Comparison of ENCODE assay signal across 10 cellular contexts in genomic region chr18:12253517-12254136, GRCh38. TPM values are rescaled to one million over a fixed set of nuclear protein-coding genes. Genes with fewer than 3 reads are reported as not detected.
A peak's percentile ranks its signal among the peaks of the same experiment; 100 is the strongest.
DNase-seq lines count a peak whose midpoint lies in the region; ATAC-seq and TF ChIP-seq lines count a peak whose summit lies in the region.
"Had no signal": no experiment of that assay in that cellular context is flagged by ENCODE, and none has a peak within 500 bp of the region (broad histone marks: within the 10 kb centered on the region; RNA-seq: fewer than 3 reads in every experiment).

No MANE protein-coding gene starts in this region.

- peaks cover 16% of the 10 kb centered on the region for H3K4me1 Mint-ChIP-seq in endodermal cell
- no peaks in the 10 kb centered on the region for H3K4me1 Mint-ChIP-seq in activated CD4-positive, alpha-beta T cell treated with anti-CD3 and anti-CD28 coated beads for 36 hours

- intact Hi-C loops in right lobe of liver (cut with DNase I) = no loop called here
- intact Hi-C loops in activated CD4-positive, alpha-beta T cell treated with anti-CD3 and anti-CD28 coated beads for 36 hours (cut with DNase I, micrococcal nuclease) = no loop called here

- no peak overlapping the region for H3K27ac ChIP-seq in endodermal cell (ENCODE audit: low read depth, low read length)
- H3K27ac ChIP-seq in right lobe of liver = no peak overlapping the region
- H3K27ac ChIP-seq in suprapubic skin = no peak overlapping the region

- no peak overlapping the region for H3K9ac ChIP-seq in endodermal cell (ENCODE audit: extremely low read depth, low read length, poor library complexity, severe bottlenecking)

- peak overlapping the region; percentile 59 for H3K4me3 ChIP-seq in endodermal cell (ENCODE audit: low read length)
- H3K4me3 ChIP-seq in right lobe of liver = no peak overlapping the region
- peak overlapping the region; percentile 45 for H3K4me3 ChIP-seq in suprapubic skin
- H3K4me3 ChIP-seq: GM12878 had no signal

- no peaks in the 10 kb centered on the region for H3K36me3 Mint-ChIP-seq in endodermal cell (ENCODE audit: low read depth)
- no peaks in the 10 kb centered on the region for H3K36me3 Mint-ChIP-seq in activated CD4-positive, alpha-beta T cell treated with anti-CD3 and anti-CD28 coated beads for 36 hours (ENCODE audit: low read depth)

- no peaks in the 10 kb centered on the region for H3K9me3 Mint-ChIP-seq in endodermal cell
- H3K9me3 Mint-ChIP-seq in activated CD4-positive, alpha-beta T cell treated with anti-CD3 and anti-CD28 coated beads for 36 hours (ENCODE audit: low read depth) = no peaks in the 10 kb centered on the region

- 5 to 13% methylated on average over 15 to 26 of the region's 26 CpGs for WGBS in endodermal cell (ENCODE audit: insufficient coverage in 1 of 2, insufficient read length in 1 of 2), 2 experiments
- 1% methylated on average over 13 of the region's 26 CpGs for WGBS in right lobe of liver (ENCODE audit: insufficient coverage, low coverage, low lambda C conversion rate, missing lambda C conversion rate)
- 4% methylated on average over 21 of the region's 26 CpGs for WGBS in suprapubic skin

- TF ChIP-seq EP300 in suprapubic skin (IDR thresholded peaks at IDR 0.05) = no peak

- TF ChIP-seq CTCF in endodermal cell (conservative IDR thresholded peaks at IDR 0.05) = no peak
- TF ChIP-seq CTCF in right lobe of liver (IDR thresholded peaks at IDR 0.05) = no peak
- TF ChIP-seq CTCF in suprapubic skin (IDR thresholded peaks at IDR 0.05) = no peak

- peak; percentile 21 to 46 (median 46) for ATAC-seq in right lobe of liver
- no peak for ATAC-seq in GM21576 (IDR thresholded peaks at IDR 0.05; ENCODE audit: unreplicated experiment)
- ATAC-seq in activated CD4-positive, alpha-beta T cell treated with anti-CD3 and anti-CD28 coated beads for 36 hours = no peak
- ATAC-seq: GM12878 had no signal

- H3K9me3 ChIP-seq in endodermal cell (ENCODE audit: control insufficient read depth, low read length) (no peaks in the 10 kb centered on the region), right lobe of liver (no peaks in the 10 kb centered on the region), suprapubic skin (no peaks in the 10 kb centered on the region)

- peak overlapping the region; percentile 55 for H3K4me3 Mint-ChIP-seq in endodermal cell
- no peak overlapping the region for H3K4me3 Mint-ChIP-seq in activated CD4-positive, alpha-beta T cell treated with anti-CD3 and anti-CD28 coated beads for 36 hours

- peaks cover 84% of the 10 kb centered on the region for H3K27me3 ChIP-seq in endodermal cell (ENCODE audit: control insufficient read depth, insufficient read depth, low read length, poor library complexity, severe bottlenecking)
- H3K27me3 ChIP-seq in right lobe of liver = no peaks in the 10 kb centered on the region
- peaks cover 41% of the 10 kb centered on the region for H3K27me3 ChIP-seq in suprapubic skin

- H3K27me3 Mint-ChIP-seq in endodermal cell (ENCODE audit: insufficient read depth) = peaks cover 95% of the 10 kb centered on the region
- H3K27me3 Mint-ChIP-seq in activated CD4-positive, alpha-beta T cell treated with anti-CD3 and anti-CD28 coated beads for 36 hours = peaks cover 57% of the 10 kb centered on the region

- peaks cover 3% of the 10 kb centered on the region for H3K4me1 ChIP-seq in endodermal cell (ENCODE audit: control insufficient read depth, insufficient read depth, low read length)
- H3K4me1 ChIP-seq in right lobe of liver = peaks cover 0 to 3% (median 0%) of the 10 kb centered on the region in 4 donors
- peaks cover 43% of the 10 kb centered on the region for H3K4me1 ChIP-seq in suprapubic skin

- no peak for TF ChIP-seq POLR2A in right lobe of liver (IDR thresholded peaks at IDR 0.05)
- TF ChIP-seq POLR2A in suprapubic skin (IDR thresholded peaks at IDR 0.05) = no peak

- DNase-seq in NCI-H146 (lab: John Stamatoyannopoulos, UW) = peak; percentile 31
- no peak for DNase-seq in NCI-H146 treated with DMSO at 0.1 percent for 48 hours (lab: John Stamatoyannopoulos, UW; ENCODE audit: unreplicated experiment)
- peak; percentile 80 for DNase-seq in endodermal cell
- DNase-seq in right lobe of liver = peak in 1 of 3 donors; percentile 52
- DNase-seq in suprapubic skin (ENCODE audit: low spot score in 2 of 2) = no peak
- DNase-seq in activated CD4-positive, alpha-beta T cell treated with anti-CD3 and anti-CD28 coated beads for 36 hours = no peak
- DNase-seq in SK-N-DZ (ENCODE audit: low spot score) = no peak
- DNase-seq: OCI-M1 had no signal

- CTCF ChIA-PET in activated CD4-positive, alpha-beta T cell treated with anti-CD3 and anti-CD28 coated beads for 36 hours (lab: Charles Lee) = interaction anchor here (0.7 kb wide), 1 partner anchor 19 kb away, joined by 3 read pairs; no protein-coding TSS in a partner anchor

- POLR2A ChIA-PET in activated CD4-positive, alpha-beta T cell treated with anti-CD3 and anti-CD28 coated beads for 36 hours (lab: Charles Lee) = no interaction called here

- H3K36me3 ChIP-seq in endodermal cell (ENCODE audit: control insufficient read depth, insufficient read depth, low read length) (no peaks in the 10 kb centered on the region), right lobe of liver (no peaks in the 10 kb centered on the region), suprapubic skin (no peaks in the 10 kb centered on the region)

- H3K27ac Mint-ChIP-seq in endodermal cell = no peak overlapping the region
- H3K27ac Mint-ChIP-seq in activated CD4-positive, alpha-beta T cell treated with anti-CD3 and anti-CD28 coated beads for 36 hours = no peak overlapping the region

RNA-seq across cellular contexts. Expression of gene CIDEA, which starts 0.5 kb away (rescaled TPM):
- total RNA-seq in endodermal cell (not detected), right lobe of liver (not detected), suprapubic skin (10 to 100 TPM; 17.5 to 72.2 (median 36.4) TPM)
- polyA plus RNA-seq in endodermal cell (2013, experiment 1 of 2) = not detected
- not detected for polyA plus RNA-seq in endodermal cell (2013, experiment 2 of 2)
- not detected for total RNA-seq in activated CD4-positive, alpha-beta T cell treated with anti-CD3 and anti-CD28 coated beads for 36 hours
- not detected in 2 replicates for polyA plus RNA-seq in SK-N-DZ (2014; cell fraction: cytosol; rRNA removed)
- polyA plus RNA-seq in SK-N-DZ (2014; cell fraction: nucleus; rRNA removed) = not detected in 2 replicates
- total RNA-seq: GM12878 had no signal
- polyA plus RNA-seq: GM12878 had no signal

RNA-seq across cellular contexts. Expression of gene TUBB6, which starts 54.4 kb away (rescaled TPM):
- 10 to 100 TPM; 33.0 to 45.4 TPM for total RNA-seq in endodermal cell
- 103 TPM for polyA plus RNA-seq in endodermal cell (2013, experiment 1 of 2)
- 111 TPM for polyA plus RNA-seq in endodermal cell (2013, experiment 2 of 2)
- 10 to 100 TPM in 2 of 6 experiments, 1 to 10 TPM in 4; 2.4 to 18.5 (median 9.0) TPM for total RNA-seq in right lobe of liver
- total RNA-seq in suprapubic skin = 100 to 1,000 TPM; 211 to 298 (median 220) TPM
- 1 to 10 TPM; 5.4 to 7.2 TPM for total RNA-seq in activated CD4-positive, alpha-beta T cell treated with anti-CD3 and anti-CD28 coated beads for 36 hours
- 67.3 and 69.0 TPM in 2 replicates for polyA plus RNA-seq in SK-N-DZ (2014; cell fraction: cytosol; rRNA removed)
- polyA plus RNA-seq in SK-N-DZ (2014; cell fraction: nucleus; rRNA removed) = 29.0 and 31.2 TPM in 2 replicates

Comparison
In these comparisons a context has a peak if more than half of its experiments do, and no peak if none do; other contexts are left out.
1. DNase-seq: peak in NCI-H146 (single experiment) and endodermal cell (single experiment); none in NCI-H146 treated with DMSO at 0.1 percent for 48 hours (single experiment), suprapubic skin (0 of 2), activated CD4-positive, alpha-beta T cell treated with anti-CD3 and anti-CD28 coated beads for 36 hours (single experiment) and SK-N-DZ (single experiment).
2. H3K4me3 ChIP-seq: peak in endodermal cell (single experiment) and suprapubic skin (single experiment); none in right lobe of liver (0 of 3).
3. ATAC-seq: peak in right lobe of liver (4 of 4); none in GM21576 (single experiment) and activated CD4-positive, alpha-beta T cell treated with anti-CD3 and anti-CD28 coated beads for 36 hours (single experiment).
4. RNA of gene CIDEA, which starts 0.5 kb away (total RNA-seq): 17.5 to 72.2 TPM in suprapubic skin; not detected in endodermal cell, not detected in right lobe of liver and not detected in activated CD4-positive, alpha-beta T cell treated with anti-CD3 and anti-CD28 coated beads for 36 hours; every median in the first group is over 10 times any median in the second.
5. RNA of gene TUBB6, which starts 54.4 kb away (total RNA-seq): 211 to 298 TPM in suprapubic skin; 33.0 to 45.4 TPM in endodermal cell, 2.4 to 18.5 TPM in right lobe of liver and 5.4 to 7.2 TPM in activated CD4-positive, alpha-beta T cell treated with anti-CD3 and anti-CD28 coated beads for 36 hours; every median in the first group is over 4 times any median in the second.